Comparison of ENCODE assay signal across 1 cellular context in genomic region chr1:38059632-38060286, GRCh38.
TF ChIP-seq lines count a peak whose summit lies in the region.

No MANE protein-coding gene starts in this region.

TF ChIP-seq in K562, 482 proteins besides CTCF, POLR2A, EP300 and RAD21:
- TF ChIP-seq ZNF347 (CRISPR knock-in tag; IDR thresholded peaks at IDR 0.05; ENCODE audit: low read depth) (no peak), CREB3L1 (IDR thresholded peaks at IDR 0.05; ENCODE audit: borderline replicate concordance, low read depth) (no peak), MTA2 (IDR thresholded peaks at IDR 0.05; ENCODE audit: low read depth) (no peak), NUFIP1 (IDR thresholded peaks at IDR 0.05; ENCODE audit: partially characterized antibody) (no peak), ZBTB33 (CRISPR knock-in tag; IDR thresholded peaks at IDR 0.05) (no peak), SIN3A (IDR thresholded peaks at IDR 0.05; ENCODE audit: borderline replicate concordance in 2 of 2, control insufficient read depth in 1 of 2, low read depth in 2 of 2, low read length in 2 of 2) (no peak), CEBPG (CRISPR knock-in tag; IDR thresholded peaks at IDR 0.05) (no peak), CEBPG (tag; conservative IDR thresholded peaks at IDR 0.05 in 1 of 2, IDR thresholded peaks at IDR 0.05 in 1 of 2) (no peak), POLR3A (IDR thresholded peaks at IDR 0.05; ENCODE audit: borderline replicate concordance, extremely low read depth, insufficient read depth, insufficient read length) (no peak), TCF7 (IDR thresholded peaks at IDR 0.05; ENCODE audit: borderline replicate concordance) (no peak), GABPB2 (CRISPR knock-in tag; conservative IDR thresholded peaks at IDR 0.05) (no peak), POLR2AphosphoS5 (IDR thresholded peaks at IDR 0.05; ENCODE audit: control insufficient read depth, insufficient read depth, low read depth, low read length) (no peak), ZNF316 (IDR thresholded peaks at IDR 0.05) (peak; percentile 92), MAFK (IDR thresholded peaks at IDR 0.05; ENCODE audit: low read length) (peak; percentile 92), MAFG (tag; conservative IDR thresholded peaks at IDR 0.05) (peak; percentile 87), HDAC8 (tag; IDR thresholded peaks at IDR 0.05) (no peak), ZNF76 (CRISPR knock-in tag; IDR thresholded peaks at IDR 0.05; ENCODE audit: borderline replicate concordance) (no peak), SMARCA5 (IDR thresholded peaks at IDR 0.05) (no peak), ZNF695 (CRISPR knock-in tag; IDR thresholded peaks at IDR 0.05) (no peak), SRSF7 (optimal IDR thresholded peaks at IDR 0.05; ENCODE audit: low read depth, low read length) (no peak), TFAP4 (CRISPR knock-in tag; IDR thresholded peaks at IDR 0.05; ENCODE audit: borderline replicate concordance) (no peak), NFE2L1 (tag; IDR thresholded peaks at IDR 0.05; ENCODE audit: borderline replicate concordance, low read depth) (no peak), RB1 (IDR thresholded peaks at IDR 0.05; ENCODE audit: low read depth) (no peak), ZNF699 (CRISPR knock-in tag; IDR thresholded peaks at IDR 0.05; ENCODE audit: insufficient replicate concordance) (no peak), YBX1 (IDR thresholded peaks at IDR 0.05) (no peak), C11orf30 (IDR thresholded peaks at IDR 0.05; ENCODE audit: low read depth) (peak; percentile 90), MAFF (IDR thresholded peaks at IDR 0.05; ENCODE audit: low read length) (peak; percentile 92), ELK3 (CRISPR knock-in tag; IDR thresholded peaks at IDR 0.05) (no peak), IRF1 (CRISPR knock-in tag; IDR thresholded peaks at IDR 0.05; ENCODE audit: borderline replicate concordance) (no peak), SMARCA4 (IDR thresholded peaks at IDR 0.05) (no peak), PTBP1 (IDR thresholded peaks at IDR 0.05; ENCODE audit: low read depth, low read length) (no peak), PKNOX1 (IDR thresholded peaks at IDR 0.05) (no peak), CBX3 (IDR thresholded peaks at IDR 0.05; ENCODE audit: borderline replicate concordance in 1 of 2, low read length in 2 of 2) (no peak), MGA (IDR thresholded peaks at IDR 0.05) (no peak)
